In the genomic region with DNA sequence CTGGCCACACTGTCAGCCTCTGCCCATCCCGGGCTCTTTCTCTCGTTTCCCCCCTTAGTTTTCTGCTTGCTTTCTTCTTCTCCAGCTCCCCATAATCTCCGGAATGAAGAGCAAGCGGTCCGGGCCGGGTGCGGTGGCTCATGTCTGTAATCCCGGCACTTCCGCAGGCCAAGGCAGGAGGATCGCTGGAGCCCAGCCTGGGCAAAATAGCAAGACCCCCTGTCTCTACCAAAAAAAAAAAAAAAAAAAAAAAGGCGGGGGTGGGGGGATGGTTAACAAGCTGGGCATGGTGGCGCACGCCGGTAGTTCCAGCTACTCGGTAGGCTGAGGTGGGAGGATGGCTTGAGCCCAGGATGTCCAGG, we compare ENCODE assay signal across 15 cellular contexts. TPM values are rescaled to one million over a fixed set of nuclear protein-coding genes. Genes with fewer than 3 reads are reported as not detected.
DNase-seq lines count a peak whose midpoint lies in the region; ATAC-seq, FAIRE-seq and TF ChIP-seq lines count a peak whose summit lies in the region.
"Had no signal": no experiment of that assay in that cellular context is flagged by ENCODE, and none has a peak within 500 bp of the region (broad histone marks: within the 10 kb centered on the region; RNA-seq: fewer than 3 reads in every experiment).

No MANE protein-coding gene starts in this region.

- H3K36me3 Mint-ChIP-seq in stimulated activated memory B cell treated with anti-CD40 and anti-IgM and Interleukin-4, amounts not matched to agents 10 μg/mL and 1 μg/mL and 100 μg/mL, for 72 hours: no peaks in the 10 kb centered on the region

- H3K36me3 ChIP-seq in HUES64 (ENCODE audit: insufficient read depth, low read length) (no peaks in the 10 kb centered on the region), kidney (ENCODE audit: control insufficient read depth in 1 of 2, insufficient read depth in 2 of 2, low read length in 2 of 2) (no peaks in the 10 kb centered on the region), Karpas-422 (ENCODE audit: insufficient read depth, low read length) (no peaks in the 10 kb centered on the region)
- H3K36me3 ChIP-seq: BLaER1 treated with 17β-estradiol and CSF1 and Interleukin-3, amounts not matched to agents 10 nM and 100 nM had no signal

- DNase-seq in ecto neural progenitor cell (ENCODE audit: low spot score): peak; percentile 57
- DNase-seq in kidney: peak; percentile 78
- DNase-seq in substantia nigra (lab: John Stamatoyannopoulos, UW): no peak
- no peak for DNase-seq in GM19238 (ENCODE audit: insufficient read length, low spot score)
- no peak for DNase-seq in Karpas-422
- no peak for DNase-seq in SHP77 treated with DMSO at 0.1 percent for 48 hours (lab: John Stamatoyannopoulos, UW)
- DNase-seq: activated T-cell treated with anti-CD3 and anti-CD28 coated beads, Interleukin-2, amount 50 U/mL, for 24 hours; foreskin keratinocyte; GF-D8; mammary epithelial cell; NCI-H1105 treated with DMSO at 0.1 percent for 48 hours; NCI-H526 treated with DMSO at 0.1 percent for 48 hours had no signal

- H3K9me3 ChIP-seq in HUES64 (ENCODE audit: insufficient read depth, low read depth, low read length): no peaks in the 10 kb centered on the region
- no peaks in the 10 kb centered on the region for H3K9me3 ChIP-seq in kidney (ENCODE audit: control insufficient read depth in 1 of 2, low read length in 2 of 2)
- no peaks in the 10 kb centered on the region for H3K9me3 ChIP-seq in Karpas-422 (ENCODE audit: low read length)
- H3K9me3 ChIP-seq: BLaER1 treated with 17β-estradiol and CSF1 and Interleukin-3, amounts not matched to agents 10 nM and 100 nM had no signal

- H3K4me3 Mint-ChIP-seq in stimulated activated memory B cell treated with anti-CD40 and anti-IgM and Interleukin-4, amounts not matched to agents 10 μg/mL and 1 μg/mL and 100 μg/mL, for 72 hours: peak overlapping the region; percentile 26
- H3K4me3 Mint-ChIP-seq: activated T-cell treated with anti-CD3 and anti-CD28 coated beads, Interleukin-2, amount 50 U/mL, for 24 hours had no signal

- H3K27me3 Mint-ChIP-seq in stimulated activated memory B cell treated with anti-CD40 and anti-IgM and Interleukin-4, amounts not matched to agents 10 μg/mL and 1 μg/mL and 100 μg/mL, for 72 hours: peaks cover 19% of the 10 kb centered on the region

- H3K9ac ChIP-seq in HUES64 (ENCODE audit: low read depth, low read length): no peak overlapping the region
- no peak overlapping the region for H3K9ac ChIP-seq in kidney (ENCODE audit: low read length in 2 of 2)
- H3K9ac ChIP-seq in Karpas-422 (ENCODE audit: low read length): no peak overlapping the region

- no peak overlapping the region for H2AFZ ChIP-seq in Karpas-422 (ENCODE audit: low read length)

- no peak for TF ChIP-seq CTCF in kidney (IDR thresholded peaks at IDR 0.05; ENCODE audit: borderline replicate concordance, extremely low read depth, insufficient read depth)

- H3K9me3 Mint-ChIP-seq in stimulated activated memory B cell treated with anti-CD40 and anti-IgM and Interleukin-4, amounts not matched to agents 10 μg/mL and 1 μg/mL and 100 μg/mL, for 72 hours: no peaks in the 10 kb centered on the region
- H3K9me3 Mint-ChIP-seq: activated T-cell treated with anti-CD3 and anti-CD28 coated beads, Interleukin-2, amount 50 U/mL, for 24 hours had no signal

- H3K9me2 ChIP-seq in Karpas-422 (replicated peaks; ENCODE audit: insufficient read depth, low read length): no peaks in the 10 kb centered on the region

- peaks cover 11% of the 10 kb centered on the region; the same call in 1 of the 2 replicates for H3K27me3 ChIP-seq in HUES64 (ENCODE audit: insufficient read depth, low read length)
- no peaks in the 10 kb centered on the region for H3K27me3 ChIP-seq in Karpas-422 (ENCODE audit: low read length)
- H3K27me3 ChIP-seq: BLaER1 treated with 17β-estradiol and CSF1 and Interleukin-3, amounts not matched to agents 10 nM and 100 nM; foreskin keratinocyte had no signal

- H3K4me1 ChIP-seq in HUES64 (ENCODE audit: insufficient read depth, low read length) (peaks cover 23% of the 10 kb centered on the region), kidney (ENCODE audit: control insufficient read depth in 1 of 2, insufficient read depth in 1 of 2, low read depth in 1 of 2, low read length in 2 of 2) (peaks cover 17 to 24% of the 10 kb centered on the region in 2 donors), Karpas-422 (ENCODE audit: low read length) (no peaks in the 10 kb centered on the region)

- no peak overlapping the region for H3K4me2 ChIP-seq in Karpas-422 (ENCODE audit: low read depth, low read length, poor library complexity, severe bottlenecking)

- H3K27ac ChIP-seq in HUES64 (ENCODE audit: low read depth, low read length) (no peak overlapping the region), kidney (ENCODE audit: low read depth in 2 of 2, low read length in 2 of 2) (no peak overlapping the region), substantia nigra (ENCODE audit: low read depth, low read length, poor library complexity, severe bottlenecking) (no peak overlapping the region), Karpas-422 (ENCODE audit: low read length) (no peak overlapping the region)
- H3K27ac ChIP-seq: foreskin keratinocyte had no signal

- H3K4me3 ChIP-seq in HUES64 (ENCODE audit: low read length): peak overlapping the region; percentile 53
- peak overlapping the region in 1 of 2 donors; percentile 39 for H3K4me3 ChIP-seq in kidney (ENCODE audit: low read length in 2 of 2)
- no peak overlapping the region for H3K4me3 ChIP-seq in Karpas-422 (ENCODE audit: low read length)
- H3K4me3 ChIP-seq: BLaER1 treated with 17β-estradiol and CSF1 and Interleukin-3, amounts not matched to agents 10 nM and 100 nM had no signal

- 31% methylated on average over 13 of the region's 15 CpGs for WGBS in HUES64

- H3K27ac Mint-ChIP-seq in stimulated activated memory B cell treated with anti-CD40 and anti-IgM and Interleukin-4, amounts not matched to agents 10 μg/mL and 1 μg/mL and 100 μg/mL, for 72 hours: no peak overlapping the region
- H3K27ac Mint-ChIP-seq: activated T-cell treated with anti-CD3 and anti-CD28 coated beads, Interleukin-2, amount 50 U/mL, for 24 hours had no signal

- intact Hi-C loops in kidney (cut with DNase I): no loop called here

- no peaks in the 10 kb centered on the region for H3K79me2 ChIP-seq in Karpas-422 (ENCODE audit: low read length)

- no peak for FAIRE-seq in kidney (lab: Jason Lieb, UNC)

- ATAC-seq in stimulated activated memory B cell treated with anti-CD40 and anti-IgM and Interleukin-4, amounts not matched to agents 10 μg/mL and 1 μg/mL and 100 μg/mL, for 72 hours: no peak
- ATAC-seq: foreskin keratinocyte had no signal

- peaks cover 10% of the 10 kb centered on the region for H3K4me1 Mint-ChIP-seq in stimulated activated memory B cell treated with anti-CD40 and anti-IgM and Interleukin-4, amounts not matched to agents 10 μg/mL and 1 μg/mL and 100 μg/mL, for 72 hours

- no peaks in the 10 kb centered on the region for H4K20me1 ChIP-seq in Karpas-422 (ENCODE audit: insufficient read depth, low read depth, low read length)
- H4K20me1 ChIP-seq: BLaER1 treated with 17β-estradiol and CSF1 and Interleukin-3, amounts not matched to agents 10 nM and 100 nM had no signal

RNA-seq across cellular contexts. Expression of a gene that starts 40.8 kb away (rescaled TPM):
- polyA plus RNA-seq in HUES64 (2013, experiment 1 of 2): 3.4 TPM
- polyA plus RNA-seq in HUES64 (2013, experiment 2 of 2): 4.6 TPM
- 700 TPM for total RNA-seq in kidney
- polyA plus RNA-seq in kidney (ENCODE audit: insufficient read depth, low read depth, low replicate concordance): 36.6 TPM
- under 0.01 and 0.34 TPM in 2 replicates for total RNA-seq in Karpas-422 (2014; rRNA removed; shearing (Covaris generic); ENCODE audit: low replicate concordance)

Comparison
In these comparisons a context has a peak if more than half of its experiments do, and no peak if none do; other contexts are left out.
1. DNase-seq: peak in ecto neural progenitor cell (single experiment) and kidney (single experiment); none in substantia nigra (0 of 49), GM19238 (single experiment), Karpas-422 (single experiment) and SHP77 treated with DMSO at 0.1 percent for 48 hours (single experiment).
2. RNA of a gene that starts 40.8 kb away (total RNA-seq): 700 TPM in kidney (single experiment); under 0.01 to 0.34 TPM in Karpas-422; every median in the first group is over 100 times any median in the second.